In genomic region chr2:101692766-101693165, GRCh38 we compare ENCODE assay signal across 24 cellular contexts. TPM values are rescaled to one million over a fixed set of nuclear protein-coding genes. Genes with fewer than 3 reads are reported as not detected.
A peak's percentile ranks its signal among the peaks of the same experiment; 100 is the strongest.
DNase-seq lines count a peak whose midpoint lies in the region; ATAC-seq and TF ChIP-seq lines count a peak whose summit lies in the region.
"Had no signal": no experiment of that assay in that cellular context is flagged by ENCODE, and none has a peak within 500 bp of the region (broad histone marks: within the 10 kb centered on the region; RNA-seq: fewer than 3 reads in every experiment).

No MANE protein-coding gene starts in this region.

- H3K27ac ChIP-seq in BLaER1 treated with 17β-estradiol and CSF1 and Interleukin-3, amounts not matched to agents 10 nM and 100 nM, result no peak overlapping the region
- no peak overlapping the region for H3K27ac ChIP-seq in esophagus muscularis mucosa (replicated peaks in 1 of 4)
- H3K27ac ChIP-seq in testis, result no peak overlapping the region
- H3K27ac ChIP-seq in WERI-Rb-1, result no peak overlapping the region

- intact Hi-C loops in activated B cell treated with CpG ODN at 0.5 μM for 24 hours (cut with micrococcal nuclease), result no loop called here
- intact Hi-C loops in esophagus muscularis mucosa (cut with DNase I), result loop anchor here (10.0 kb wide), 1 partner anchor 278 kb away; no protein-coding TSS in a partner anchor
- intact Hi-C loops in testis (cut with DNase I; ENCODE audit: low total_unique reads), result no loop called here

- 92% methylated on average over 3 of the region's 3 CpGs for WGBS in esophagus muscularis mucosa
- WGBS in testis, 2 donors, result 57 to 89% methylated on average over 3 of the region's 3 CpGs

- H3K4me1 Mint-ChIP-seq in activated B cell treated with CpG ODN at 0.5 μM for 24 hours (peaks cover 17% of the 10 kb centered on the region), progenitor cell of endocrine pancreas (ENCODE audit: low read depth) (peaks cover 8% of the 10 kb centered on the region), WTC11 (peaks cover 7% of the 10 kb centered on the region)

- H3K36me3 Mint-ChIP-seq in activated B cell treated with CpG ODN at 0.5 μM for 24 hours (ENCODE audit: low read depth) (peaks cover 2% of the 10 kb centered on the region), progenitor cell of endocrine pancreas (ENCODE audit: insufficient read depth) (no peaks in the 10 kb centered on the region), WTC11 (no peaks in the 10 kb centered on the region)

- H3K27me3 Mint-ChIP-seq in activated B cell treated with CpG ODN at 0.5 μM for 24 hours, result no peaks in the 10 kb centered on the region
- H3K27me3 Mint-ChIP-seq in progenitor cell of endocrine pancreas, result peaks cover 7% of the 10 kb centered on the region
- H3K27me3 Mint-ChIP-seq in WTC11 (ENCODE audit: low read depth), result no peaks in the 10 kb centered on the region

- no peaks in the 10 kb centered on the region for H3K27me3 ChIP-seq in BLaER1 treated with 17β-estradiol and CSF1 and Interleukin-3, amounts not matched to agents 10 nM and 100 nM
- no peaks in the 10 kb centered on the region for H3K27me3 ChIP-seq in esophagus muscularis mucosa
- H3K27me3 ChIP-seq in testis, result no peaks in the 10 kb centered on the region
- no peaks in the 10 kb centered on the region for H3K27me3 ChIP-seq in WERI-Rb-1 (ENCODE audit: insufficient read depth, low read depth, severe bottlenecking)

- H3K4me3 Mint-ChIP-seq in activated B cell treated with CpG ODN at 0.5 μM for 24 hours, result no peak overlapping the region
- H3K4me3 Mint-ChIP-seq in progenitor cell of endocrine pancreas (ENCODE audit: low read depth), result no peak overlapping the region
- H3K4me3 Mint-ChIP-seq in WTC11, result no peak overlapping the region
- H3K4me3 Mint-ChIP-seq: CD8-positive, alpha-beta T cell had no signal

- ATAC-seq in activated B cell treated with CpG ODN at 0.5 μM for 24 hours (ENCODE audit: low read depth) (no peak), WTC11 (no peak)
- ATAC-seq: CD8-positive, alpha-beta T cell; GM12878; PC-3; SK-N-SH treated with all-trans-retinoic acid at 6 μM for 48 hours had no signal

- TF ChIP-seq CTCF in activated B cell treated with CpG ODN at 0.5 μM for 24 hours (IDR thresholded peaks at IDR 0.05) (no peak), esophagus muscularis mucosa (IDR thresholded peaks at IDR 0.05) (no peak), progenitor cell of endocrine pancreas (IDR thresholded peaks at IDR 0.05; ENCODE audit: unreplicated experiment) (no peak), testis (IDR thresholded peaks at IDR 0.05) (no peak), WTC11 (IDR thresholded peaks at IDR 0.05) (no peak), WERI-Rb-1 (IDR thresholded peaks at IDR 0.05; ENCODE audit: low read depth, low read length) (no peak)

- no peak overlapping the region for H3K9ac ChIP-seq in BLaER1 treated with 17β-estradiol and CSF1 and Interleukin-3, amounts not matched to agents 10 nM and 100 nM

- H3K27ac Mint-ChIP-seq in activated B cell treated with CpG ODN at 0.5 μM for 24 hours, result peak overlapping the region; percentile 31
- peak overlapping the region; percentile 56 for H3K27ac Mint-ChIP-seq in progenitor cell of endocrine pancreas
- H3K27ac Mint-ChIP-seq in WTC11, result no peak overlapping the region
- H3K27ac Mint-ChIP-seq: CD8-positive, alpha-beta T cell had no signal

- H3K4me2 ChIP-seq in BLaER1 treated with 17β-estradiol and CSF1 and Interleukin-3, amounts not matched to agents 10 nM and 100 nM, result peak overlapping the region in 9 of 11 experiments; percentile 50 to 76 (median 64); a peak in 16 of 22 replicates

- no peak for TF ChIP-seq POLR2A in esophagus muscularis mucosa (IDR thresholded peaks at IDR 0.05; ENCODE audit: low read depth)
- no peak for TF ChIP-seq POLR2A in testis (IDR thresholded peaks at IDR 0.05)

- no peak for DNase-seq in activated B cell treated with CpG ODN at 0.5 μM for 24 hours
- peak; percentile 31 for DNase-seq in esophagus muscularis mucosa (ENCODE audit: extremely low spot score)
- DNase-seq in progenitor cell of endocrine pancreas (ENCODE audit: low spot score, unreplicated experiment), result no peak
- DNase-seq in testis, result no peak
- no peak for DNase-seq in putamen (ENCODE audit: low spot score)
- no peak for DNase-seq in WTC11 (ENCODE audit: low spot score)
- no peak for DNase-seq in WERI-Rb-1
- DNase-seq: C1 segment of cervical spinal cord; Caco-2; CD8-positive, alpha-beta T cell; DMS79; EL; GDM1; Karpas-422; NCI-H1092; NCI-H1436 treated with DMSO at 0.1 percent for 48 hours; NCI-H187 treated with DMSO at 0.1 percent for 48 hours; NCI-H2171 treated with DMSO at 0.1 percent for 48 hours; NCI-H524 treated with DMSO at 0.1 percent for 48 hours; NCI-H774; PC-3 had no signal

- H3K9me3 ChIP-seq in BLaER1 treated with 17β-estradiol and CSF1 and Interleukin-3, amounts not matched to agents 10 nM and 100 nM (replicated peaks in 1 of 11), result peaks cover 0 to 13% (median 9%) of the 10 kb centered on the region in 11 experiments; a peak in 14 of 22 replicates
- H3K9me3 ChIP-seq in esophagus muscularis mucosa (peaks cover 0 to 6% (median 0%) of the 10 kb centered on the region in 4 donors), testis (no peaks in the 10 kb centered on the region), WERI-Rb-1 (ENCODE audit: severe bottlenecking) (no peaks in the 10 kb centered on the region)
- H3K9me3 ChIP-seq: Caco-2 had no signal

- TF ChIP-seq EP300 in esophagus muscularis mucosa (IDR thresholded peaks at IDR 0.05), result no peak

- H3K4me1 ChIP-seq in BLaER1 treated with 17β-estradiol and CSF1 and Interleukin-3, amounts not matched to agents 10 nM and 100 nM, result peaks cover 17 to 55% (median 31%) of the 10 kb centered on the region in 10 experiments
- H3K4me1 ChIP-seq in esophagus muscularis mucosa, result peaks cover 5 to 13% (median 8%) of the 10 kb centered on the region in 4 donors
- no peaks in the 10 kb centered on the region for H3K4me1 ChIP-seq in testis

- H3K36me3 ChIP-seq in BLaER1 treated with 17β-estradiol and CSF1 and Interleukin-3, amounts not matched to agents 10 nM and 100 nM, result no peaks in the 10 kb centered on the region
- no peaks in the 10 kb centered on the region for H3K36me3 ChIP-seq in esophagus muscularis mucosa
- no peaks in the 10 kb centered on the region for H3K36me3 ChIP-seq in testis (ENCODE audit: low read depth, missing control alignments)
- no peaks in the 10 kb centered on the region for H3K36me3 ChIP-seq in WERI-Rb-1

- no peak overlapping the region for H3K4me3 ChIP-seq in BLaER1 treated with 17β-estradiol and CSF1 and Interleukin-3, amounts not matched to agents 10 nM and 100 nM
- H3K4me3 ChIP-seq in esophagus muscularis mucosa (no peak overlapping the region), testis (no peak overlapping the region), WERI-Rb-1 (ENCODE audit: low read depth, low read length) (no peak overlapping the region)
- H3K4me3 ChIP-seq: GM12878 had no signal

- peaks cover 0 to under 1% (median 0%) of the 10 kb centered on the region in 11 experiments; a peak in 1 of 22 replicates for H4K20me1 ChIP-seq in BLaER1 treated with 17β-estradiol and CSF1 and Interleukin-3, amounts not matched to agents 10 nM and 100 nM

- CTCF ChIA-PET in activated B cell treated with CpG ODN at 0.5 μM for 24 hours (lab: Charles Lee) (interaction anchor here (0.8 kb wide), 1 partner anchor 25 kb away, joined by 3 read pairs; no protein-coding TSS in a partner anchor), WTC11 (lab: Charles Lee) (interaction anchor here (1.3 kb wide), 1 partner anchor 138 kb away, joined by 3 read pairs; no protein-coding TSS in a partner anchor)

- POLR2A ChIA-PET in activated B cell treated with CpG ODN at 0.5 μM for 24 hours (lab: Charles Lee), result no interaction called here
- POLR2A ChIA-PET in WTC11 (lab: Charles Lee), result no interaction called here

- peaks cover 3% of the 10 kb centered on the region for H3K9me3 Mint-ChIP-seq in activated B cell treated with CpG ODN at 0.5 μM for 24 hours
- no peaks in the 10 kb centered on the region for H3K9me3 Mint-ChIP-seq in progenitor cell of endocrine pancreas (ENCODE audit: low read depth)
- H3K9me3 Mint-ChIP-seq in WTC11, result no peaks in the 10 kb centered on the region

TF ChIP-seq in WTC11, 78 proteins besides CTCF, POLR2A, EP300 and RAD21 (continues in another document):
- no peak for TF ChIP-seq AR (CRISPR knock-in tag; IDR thresholded peaks at IDR 0.05)
- no peak for TF ChIP-seq PRRX2 (CRISPR knock-in tag; IDR thresholded peaks at IDR 0.05)

RNA-seq across cellular contexts. Expression of gene MAP4K4, which starts 4.7 kb away (rescaled TPM):
- total RNA-seq in activated B cell treated with CpG ODN at 0.5 μM for 24 hours (211 and 232 TPM in 2 replicates), esophagus muscularis mucosa (10 to 100 TPM; 37.8 to 59.0 (median 51.7) TPM), progenitor cell of endocrine pancreas (171 and 184 TPM in 2 replicates), testis (100 to 1,000 TPM; 174 to 194 TPM), WTC11 (2021) (82.6 to 112 TPM (median 87.3 TPM) in 3 replicates)
- polyA plus RNA-seq in testis (ENCODE audit: insufficient read depth, low read depth, low replicate concordance), result 88.2 TPM
